In genomic region chr11:79441159-79441875, GRCh38 we compare ENCODE assay signal across 9 cellular contexts. TPM values are rescaled to one million over a fixed set of nuclear protein-coding genes. Genes with fewer than 3 reads are reported as not detected.
DNase-seq lines count a peak whose midpoint lies in the region; ATAC-seq and TF ChIP-seq lines count a peak whose summit lies in the region.
"Had no signal": no experiment of that assay in that cellular context is flagged by ENCODE, and none has a peak within 500 bp of the region (broad histone marks: within the 10 kb centered on the region; RNA-seq: fewer than 3 reads in every experiment).

No MANE protein-coding gene starts in this region.

- H3K4me1 ChIP-seq in muscle layer of duodenum (ENCODE audit: control insufficient read depth in 1 of 2, insufficient read depth in 2 of 2, low read length in 2 of 2), result peaks cover 3 to 35% of the 10 kb centered on the region in 2 donors

- H3K4me3 ChIP-seq in muscle layer of duodenum (ENCODE audit: low read depth in 1 of 2, low read length in 2 of 2), result peak overlapping the region; percentile 56 to 64

- peak; percentile 6 for TF ChIP-seq CTCF in chondrocyte (IDR thresholded peaks at IDR 0.05)

- peaks cover 25% of the 10 kb centered on the region for H3K27me3 Mint-ChIP-seq in chondrocyte (ENCODE audit: low read depth)

- H3K27ac ChIP-seq in muscle layer of duodenum (ENCODE audit: low read length), result peak overlapping the region; percentile 45

- peaks cover 28% of the 10 kb centered on the region for H3K27me3 ChIP-seq in muscle layer of duodenum (ENCODE audit: low read depth, low read length)

- H3K4me3 Mint-ChIP-seq in chondrocyte (ENCODE audit: unreplicated experiment), result peak overlapping the region; percentile 74

- H3K9me3 Mint-ChIP-seq in chondrocyte (ENCODE audit: low read depth), result no peaks in the 10 kb centered on the region

- ATAC-seq in HG03175 (IDR thresholded peaks at IDR 0.05; ENCODE audit: unreplicated experiment) (peak; percentile 49), HG03045 (IDR thresholded peaks at IDR 0.05; ENCODE audit: unreplicated experiment) (no peak), GM19467 (IDR thresholded peaks at IDR 0.05; ENCODE audit: unreplicated experiment) (no peak), GM21825 (IDR thresholded peaks at IDR 0.05; ENCODE audit: unreplicated experiment) (no peak)

- peak; percentile 61 for DNase-seq in AG08395 (ENCODE audit: low spot score)
- no peak for DNase-seq in chondrocyte (ENCODE audit: low spot score)
- no peak for DNase-seq in NCI-H1436 treated with DMSO at 0.1 percent for 48 hours (lab: John Stamatoyannopoulos, UW)

- H3K4me1 Mint-ChIP-seq in chondrocyte (ENCODE audit: low read depth), result peaks cover 37% of the 10 kb centered on the region

- no peaks in the 10 kb centered on the region for H3K36me3 Mint-ChIP-seq in chondrocyte (ENCODE audit: low read depth)

- H3K27ac Mint-ChIP-seq in chondrocyte (ENCODE audit: unreplicated experiment), result no peak overlapping the region

- H3K9me3 ChIP-seq in muscle layer of duodenum (ENCODE audit: control insufficient read depth in 1 of 2, low read length in 2 of 2), result no peaks in the 10 kb centered on the region

- no peaks in the 10 kb centered on the region for H3K36me3 ChIP-seq in muscle layer of duodenum (ENCODE audit: control insufficient read depth in 1 of 2, insufficient read depth in 2 of 2, low read length in 2 of 2)

RNA-seq across cellular contexts. Expression of gene TENM4, which starts 0.5 kb away (rescaled TPM):
- total RNA-seq in chondrocyte, result 2.8 to 34.3 TPM (median 3.8 TPM) in 3 replicates
- total RNA-seq: T-helper 2 cell treated with Interferon-gamma antibody and Interleukin-4, amounts not matched to agents 100 ng/mL and 5 ng/mL, for 36 hours had no signal
